Comparison of ENCODE assay signal across 14 cellular contexts in genomic region chr6:132122871-132123270, GRCh38.
A peak's percentile ranks its signal among the peaks of the same experiment; 100 is the strongest.
DNase-seq lines count a peak whose midpoint lies in the region; ATAC-seq and TF ChIP-seq lines count a peak whose summit lies in the region.
"Had no signal": no experiment of that assay in that cellular context is flagged by ENCODE, and none has a peak within 500 bp of the region (broad histone marks: within the 10 kb centered on the region; RNA-seq: fewer than 3 reads in every experiment).

No MANE protein-coding gene starts in this region.

- H3K27ac ChIP-seq in right cardiac atrium (ENCODE audit: low read length) (no peak overlapping the region), left lung (no peak overlapping the region)

- no peak for TF ChIP-seq CTCF in brain (conservative IDR thresholded peaks at IDR 0.05)
- TF ChIP-seq CTCF in left lung (IDR thresholded peaks at IDR 0.05): no peak
- no peak for TF ChIP-seq CTCF in nephron progenitor cell (IDR thresholded peaks at IDR 0.05)

- H3K4me1 Mint-ChIP-seq in brain (peaks cover 24% of the 10 kb centered on the region), nephron progenitor cell (no peaks in the 10 kb centered on the region)

- peaks cover 32% of the 10 kb centered on the region for H3K27me3 Mint-ChIP-seq in brain
- H3K27me3 Mint-ChIP-seq in nephron progenitor cell (ENCODE audit: low read depth, poor library complexity): peaks cover 3% of the 10 kb centered on the region

- H3K9me3 Mint-ChIP-seq in brain (peaks cover 0 to 19% (median 0%) of the 10 kb centered on the region in 5 experiments), nephron progenitor cell (no peaks in the 10 kb centered on the region)

- ATAC-seq in right cardiac atrium: peak; percentile 51 to 86
- ATAC-seq in Right ventricle myocardium inferior: no peak
- peak; percentile 22 for ATAC-seq in left lung
- no peak for ATAC-seq in HG03378 (IDR thresholded peaks at IDR 0.05; ENCODE audit: unreplicated experiment)
- ATAC-seq: stimulated activated naive B cell treated with anti-CD40 and anti-IgM and Interleukin-4, amounts not matched to agents 10 μg/mL and 1 μg/mL and 100 μg/mL, for 72 hours had no signal

- WGBS in right cardiac atrium: 47% methylated on average over 4 of the region's 4 CpGs

- H3K4me3 ChIP-seq in right cardiac atrium (ENCODE audit: low read length) (no peak overlapping the region), left lung (no peak overlapping the region)

- H3K27ac Mint-ChIP-seq in brain: peak overlapping the region; percentile 1 to 92 (median 56)
- no peak overlapping the region for H3K27ac Mint-ChIP-seq in nephron progenitor cell
- H3K27ac Mint-ChIP-seq: stimulated activated naive B cell treated with anti-CD40 and anti-IgM and Interleukin-4, amounts not matched to agents 10 μg/mL and 1 μg/mL and 100 μg/mL, for 72 hours had no signal

- no peaks in the 10 kb centered on the region for H3K36me3 ChIP-seq in left lung
- H3K36me3 ChIP-seq: BE2C had no signal

- H3K36me3 Mint-ChIP-seq in brain (no peaks in the 10 kb centered on the region), nephron progenitor cell (ENCODE audit: low read depth) (no peaks in the 10 kb centered on the region)

- no peaks in the 10 kb centered on the region for H3K4me1 ChIP-seq in right cardiac atrium (ENCODE audit: control insufficient read depth, insufficient read depth, low read length)
- H3K4me1 ChIP-seq in left lung: no peaks in the 10 kb centered on the region
- H3K4me1 ChIP-seq: BE2C had no signal

- H3K27me3 ChIP-seq in right cardiac atrium (ENCODE audit: control insufficient read depth, insufficient read depth) (no peaks in the 10 kb centered on the region), left lung (no peaks in the 10 kb centered on the region)
- H3K27me3 ChIP-seq: BE2C had no signal

- intact Hi-C loops in right cardiac atrium (cut with DNase I): no loop called here
- intact Hi-C loops in Right ventricle myocardium inferior (cut with DNase I): no loop called here
- intact Hi-C loops in left lung (cut with DNase I): no loop called here

- H3K4me3 Mint-ChIP-seq in brain (peak overlapping the region in 2 of 5 experiments; percentile 23 to 29), nephron progenitor cell (no peak overlapping the region)
- H3K4me3 Mint-ChIP-seq: stimulated activated naive B cell treated with anti-CD40 and anti-IgM and Interleukin-4, amounts not matched to agents 10 μg/mL and 1 μg/mL and 100 μg/mL, for 72 hours had no signal

- H3K9me3 ChIP-seq in right cardiac atrium (ENCODE audit: control insufficient read depth, low read length) (no peaks in the 10 kb centered on the region), left lung (no peaks in the 10 kb centered on the region)
- H3K9me3 ChIP-seq: BE2C had no signal

- in situ Hi-C loops in KBM-7 (cut with MboI; ENCODE audit: low pct_unique_long_range_greater_than_20kb, low sequenced_read_pairs): no loop called here

- peak in 1 of 3 donors; percentile 25 for DNase-seq in right cardiac atrium
- DNase-seq in Right ventricle myocardium inferior (ENCODE audit: missing footprints): no peak
- DNase-seq in left lung: no peak
- no peak for DNase-seq in nephron progenitor cell
- DNase-seq in NCI-H446 (lab: John Stamatoyannopoulos, UW): no peak
- no peak for DNase-seq in KBM-7
- DNase-seq: activated CD4-positive, CD25-positive, alpha-beta regulatory T cell treated with anti-CD3 and anti-CD28 coated beads, Interleukin-2, amount 50 U/mL, for 72 hours; activated T-cell treated with anti-CD3 and anti-CD28 coated beads, Interleukin-2, amount 50 U/mL, for 48 hours; BE2C; KG1; NCI-H226; stimulated activated naive B cell treated with anti-CD40 and anti-IgM and Interleukin-4, amounts not matched to agents 10 μg/mL and 1 μg/mL and 100 μg/mL, for 72 hours had no signal

Comparison
In these comparisons a context has a peak if more than half of its experiments do, and no peak if none do; other contexts are left out.
1. ATAC-seq: peak in right cardiac atrium (2 of 2) and left lung (single experiment); none in Right ventricle myocardium inferior (single experiment) and HG03378 (single experiment).